ENCODE assay signal across 21 cellular contexts in the genomic region with DNA sequence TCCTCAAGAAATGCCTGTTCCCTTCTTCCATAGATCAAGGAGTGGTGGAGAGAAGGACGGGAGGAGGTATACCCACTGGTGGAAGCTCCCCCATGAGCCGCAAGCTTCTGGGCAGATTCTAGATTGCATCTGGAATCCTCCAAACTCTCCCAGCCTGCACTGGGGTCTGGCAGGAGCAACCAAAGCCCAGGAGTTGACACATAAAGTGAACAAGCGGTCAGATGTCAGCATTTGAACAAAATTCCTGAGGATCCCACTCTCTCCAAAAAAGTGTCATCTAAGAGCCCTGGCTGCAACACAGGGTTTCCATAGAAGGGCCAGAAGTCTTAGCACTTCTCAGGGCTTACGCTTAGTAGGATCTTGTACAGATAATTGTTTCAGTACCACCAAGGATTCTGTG.
DNase-seq lines count a peak whose midpoint lies in the region; ATAC-seq and TF ChIP-seq lines count a peak whose summit lies in the region.
"Had no signal": no experiment of that assay in that cellular context is flagged by ENCODE, and none has a peak within 500 bp of the region (broad histone marks: within the 10 kb centered on the region; RNA-seq: fewer than 3 reads in every experiment).

No MANE protein-coding gene starts in this region.

- no peak overlapping the region for H3K9ac ChIP-seq in rectal smooth muscle tissue (ENCODE audit: low read length)
- H3K9ac ChIP-seq: BLaER1 treated with 17β-estradiol and CSF1 and Interleukin-3, amounts not matched to agents 10 nM and 100 nM; parathyroid adenoma had no signal

- no peak for TF ChIP-seq CTCF in esophagus squamous epithelium (IDR thresholded peaks at IDR 0.05)

- intact Hi-C loops in right cardiac atrium (cut with DNase I) (loop anchor here in 1 of 4 donors (5.0 kb wide), 1 partner anchor 88 kb away; a partner anchor contains a TSS), cardiac septum (cut with DNase I) (no loop called here), esophagus squamous epithelium (cut with DNase I) (no loop called here)

- no peaks in the 10 kb centered on the region for H3K9me3 ChIP-seq in right cardiac atrium (ENCODE audit: control insufficient read depth, low read length)
- no peaks in the 10 kb centered on the region for H3K9me3 ChIP-seq in esophagus squamous epithelium
- H3K9me3 ChIP-seq: BLaER1 treated with 17β-estradiol and CSF1 and Interleukin-3, amounts not matched to agents 10 nM and 100 nM; body of pancreas had no signal

- no peaks in the 10 kb centered on the region for H3K27me3 ChIP-seq in right cardiac atrium (ENCODE audit: control insufficient read depth, insufficient read depth)
- peaks cover 0 to 13% (median 0%) of the 10 kb centered on the region in 4 donors for H3K27me3 ChIP-seq in esophagus squamous epithelium
- H3K27me3 ChIP-seq in rectal smooth muscle tissue (ENCODE audit: control insufficient read depth, insufficient read depth, low read length) = no peaks in the 10 kb centered on the region
- H3K27me3 ChIP-seq: BLaER1 treated with 17β-estradiol and CSF1 and Interleukin-3, amounts not matched to agents 10 nM and 100 nM; body of pancreas had no signal

- no peak for TF ChIP-seq POLR2A in esophagus squamous epithelium (IDR thresholded peaks at IDR 0.05)

- peak; percentile 28 to 39 for ATAC-seq in right cardiac atrium
- ATAC-seq in GM19455 (IDR thresholded peaks at IDR 0.05; ENCODE audit: unreplicated experiment) = no peak
- ATAC-seq in GM19328 (IDR thresholded peaks at IDR 0.05; ENCODE audit: unreplicated experiment) = no peak
- no peak for ATAC-seq in HG02884 (IDR thresholded peaks at IDR 0.05; ENCODE audit: unreplicated experiment)
- ATAC-seq: body of pancreas; naive thymus-derived CD4-positive, alpha-beta T cell had no signal

- no peak overlapping the region for H3K4me3 ChIP-seq in right cardiac atrium (ENCODE audit: low read length)
- H3K4me3 ChIP-seq in esophagus squamous epithelium = no peak overlapping the region
- H3K4me3 ChIP-seq in rectal smooth muscle tissue (ENCODE audit: low read length) = no peak overlapping the region
- H3K4me3 ChIP-seq: BLaER1 treated with 17β-estradiol and CSF1 and Interleukin-3, amounts not matched to agents 10 nM and 100 nM; body of pancreas; smooth muscle cell had no signal

- H3K36me3 ChIP-seq in esophagus squamous epithelium = no peaks in the 10 kb centered on the region
- H3K36me3 ChIP-seq in rectal smooth muscle tissue (ENCODE audit: control insufficient read depth, insufficient read depth, low read length) = no peaks in the 10 kb centered on the region
- H3K36me3 ChIP-seq: BLaER1 treated with 17β-estradiol and CSF1 and Interleukin-3, amounts not matched to agents 10 nM and 100 nM had no signal

- H3K4me1 ChIP-seq in right cardiac atrium (ENCODE audit: control insufficient read depth, insufficient read depth, low read length) (peaks cover 4% of the 10 kb centered on the region), esophagus squamous epithelium (peaks cover 0 to 44% (median 14%) of the 10 kb centered on the region in 3 donors), rectal smooth muscle tissue (ENCODE audit: control insufficient read depth, insufficient read depth, low read length) (peaks cover 18% of the 10 kb centered on the region)
- H3K4me1 ChIP-seq: body of pancreas, parathyroid adenoma had no signal

- DNase-seq in right cardiac atrium (peak in 1 of 3 donors; percentile 19), cardiac septum (ENCODE audit: low spot score) (no peak), esophagus squamous epithelium (lab: John Stamatoyannopoulos, UW) (no peak), pons (ENCODE audit: low spot score) (no peak)
- DNase-seq: activated CD4-positive, alpha-beta T cell treated with anti-CD3 and anti-CD28 coated beads, Interleukin-2, amount 10 ng/mL, durations not matched to agents 7 days and 5 days; activated naive CD8-positive, alpha-beta T cell treated with anti-CD3 and anti-CD28 coated beads, Interleukin-2, amount 10 ng/mL, durations not matched to agents 7 days and 5 days; Calu3; HFFc6; naive thymus-derived CD4-positive, alpha-beta T cell; NCI-H1417; NCI-H524; SHP77; stimulated activated CD4-positive, alpha-beta T cell treated with anti-CD3 and anti-CD28 coated beads, Interleukin-4, amount 100 ng/mL, for 1 hour had no signal

- H3K27ac ChIP-seq in right cardiac atrium (ENCODE audit: low read length) = no peak overlapping the region
- H3K27ac ChIP-seq in esophagus squamous epithelium = peak overlapping the region in 3 of 4 donors; percentile 65 to 87 (median 86)
- peak overlapping the region; percentile 88 for H3K27ac ChIP-seq in rectal smooth muscle tissue (ENCODE audit: low read depth, low read length)
- H3K27ac ChIP-seq: BLaER1 treated with 17β-estradiol and CSF1 and Interleukin-3, amounts not matched to agents 10 nM and 100 nM; body of pancreas; parathyroid adenoma had no signal

- WGBS in right cardiac atrium = 63% methylated on average over 4 of the region's 4 CpGs
- WGBS in esophagus squamous epithelium, 2 donors = 64 to 65% methylated on average over 4 of the region's 4 CpGs

Comparison
In these comparisons a context has a peak if more than half of its experiments do, and no peak if none do; other contexts are left out.
1. ATAC-seq: peak in right cardiac atrium (2 of 2); none in GM19455 (single experiment), GM19328 (single experiment) and HG02884 (single experiment).